ENCODE assay signal across 36 cellular contexts in genomic region chr3:25913179-25913578, GRCh38.
"Had no signal": no experiment of that assay in that cellular context is flagged by ENCODE, and none has a peak within 500 bp of the region (broad histone marks: within the 10 kb centered on the region; RNA-seq: fewer than 3 reads in every experiment).

No MANE protein-coding gene starts in this region.

- H3K27ac ChIP-seq: ascending aorta, cardiac muscle cell, VCaP had no signal

- H3K9me3 ChIP-seq: ascending aorta had no signal

- H3K36me3 ChIP-seq: ascending aorta, cardiac muscle cell had no signal

- H3K4me1 ChIP-seq: ascending aorta had no signal

- H3K27ac Mint-ChIP-seq: activated B cell treated with CpG ODN at 0.5 μM for 24 hours; activated CD4-positive, alpha-beta memory T cell treated with anti-CD3 and anti-CD28 coated beads, Interleukin-2, amount 10 ng/mL, durations not matched to agents 7 days and 5 days; activated CD4-positive, alpha-beta T cell treated with anti-CD3 and anti-CD28 coated beads, Interleukin-2, amount 10 ng/mL, durations not matched to agents 24 days and 14 days; activated CD8-positive, alpha-beta memory T cell treated with anti-CD3 and anti-CD28 coated beads, Interleukin-2, amount 10 ng/mL, durations not matched to agents 7 days and 5 days; activated CD8-positive, alpha-beta T cell treated with anti-CD3 and anti-CD28 coated beads, Interleukin-2, amount 10 ng/mL, durations not matched to agents 7 days and 5 days; activated naive CD4-positive, alpha-beta T cell treated with anti-CD3 and anti-CD28 coated beads, Interleukin-2, amount 10 ng/mL, durations not matched to agents 7 days and 5 days; activated naive CD4-positive, alpha-beta T cell treated with anti-CD3 and anti-CD28 coated beads, Interleukin-2, amount 50 U/mL, for 24 hours; activated naive CD8-positive, alpha-beta T cell; activated naive CD8-positive, alpha-beta T cell treated with anti-CD3 and anti-CD28 coated beads, Interleukin-2, amount 10 ng/mL, durations not matched to agents 7 days and 5 days; activated naive CD8-positive, alpha-beta T cell treated with anti-CD3 and anti-CD28 coated beads, Interleukin-2, amount 50 U/mL, for 24 hours; activated T-cell treated with anti-CD3 and anti-CD28 coated beads, Interleukin-2, amount 50 U/mL, for 24 hours; activated T-helper 2 cell treated with anti-CD3 and anti-CD28 coated beads, Interferon-gamma antibody, Interleukin-2, Interleukin-4, amounts not matched to agents 10 μg/mL and 5 μg/mL and 100 μg/mL, durations not matched to agents 14 hours and 24 hours and 36 hours; brain; T-cell; T-helper 2 cell treated with Interferon-gamma antibody and Interleukin-4, amounts not matched to agents 5 μg/mL and 100 μg/mL, for 36 hours had no signal

- H3K27me3 Mint-ChIP-seq: activated CD8-positive, alpha-beta memory T cell treated with anti-CD3 and anti-CD28 coated beads, Interleukin-2, amount 10 ng/mL, durations not matched to agents 7 days and 5 days; activated naive CD8-positive, alpha-beta T cell treated with anti-CD3 and anti-CD28 coated beads, Interleukin-2, amount 10 ng/mL, durations not matched to agents 7 days and 5 days had no signal

- ATAC-seq: activated CD8-positive, alpha-beta memory T cell treated with anti-CD3 and anti-CD28 coated beads, Interleukin-2, amount 10 ng/mL, durations not matched to agents 7 days and 5 days; activated CD8-positive, alpha-beta T cell treated with anti-CD3 and anti-CD28 coated beads, Interleukin-2, amount 10 ng/mL, durations not matched to agents 7 days and 5 days; activated naive CD8-positive, alpha-beta T cell treated with anti-CD3 and anti-CD28 coated beads, Interleukin-2, amount 50 U/mL, for 24 hours; T-cell had no signal

- H3K36me3 Mint-ChIP-seq: activated CD8-positive, alpha-beta memory T cell treated with anti-CD3 and anti-CD28 coated beads, Interleukin-2, amount 10 ng/mL, durations not matched to agents 7 days and 5 days; activated naive CD4-positive, alpha-beta T cell treated with anti-CD3 and anti-CD28 coated beads, Interleukin-2, amount 10 ng/mL, durations not matched to agents 7 days and 5 days; activated naive CD4-positive, alpha-beta T cell treated with anti-CD3 and anti-CD28 coated beads, Interleukin-2, amount 50 U/mL, for 24 hours; activated naive CD8-positive, alpha-beta T cell treated with anti-CD3 and anti-CD28 coated beads, Interleukin-2, amount 10 ng/mL, durations not matched to agents 7 days and 5 days; brain; T-cell had no signal

- H3K4me3 ChIP-seq: ascending aorta, cardiac muscle cell had no signal

- H3K27me3 ChIP-seq: ascending aorta, cardiac muscle cell had no signal

- FAIRE-seq: bronchial epithelial cell, TTC549 had no signal

- H3K4me3 Mint-ChIP-seq: activated B cell treated with CpG ODN at 0.5 μM for 24 hours; activated CD4-positive, alpha-beta memory T cell treated with anti-CD3 and anti-CD28 coated beads, Interleukin-2, amount 10 ng/mL, durations not matched to agents 7 days and 5 days; activated CD4-positive, alpha-beta T cell treated with anti-CD3 and anti-CD28 coated beads, Interleukin-2, amount 10 ng/mL, durations not matched to agents 24 days and 14 days; activated CD8-positive, alpha-beta memory T cell treated with anti-CD3 and anti-CD28 coated beads, Interleukin-2, amount 10 ng/mL, durations not matched to agents 7 days and 5 days; activated CD8-positive, alpha-beta T cell treated with anti-CD3 and anti-CD28 coated beads, Interleukin-2, amount 10 ng/mL, durations not matched to agents 7 days and 5 days; activated naive CD4-positive, alpha-beta T cell treated with anti-CD3 and anti-CD28 coated beads, Interleukin-2, amount 10 ng/mL, durations not matched to agents 7 days and 5 days; activated naive CD4-positive, alpha-beta T cell treated with anti-CD3 and anti-CD28 coated beads, Interleukin-2, amount 50 U/mL, for 24 hours; activated naive CD8-positive, alpha-beta T cell; activated naive CD8-positive, alpha-beta T cell treated with anti-CD3 and anti-CD28 coated beads, Interleukin-2, amount 10 ng/mL, durations not matched to agents 7 days and 5 days; activated naive CD8-positive, alpha-beta T cell treated with anti-CD3 and anti-CD28 coated beads, Interleukin-2, amount 50 U/mL, for 24 hours; activated T-cell treated with anti-CD3 and anti-CD28 coated beads, Interleukin-2, amount 50 U/mL, for 24 hours; brain; central memory CD8-positive, alpha-beta T cell; T-cell; T-helper 2 cell treated with Interferon-gamma antibody and Interleukin-4, amounts not matched to agents 5 μg/mL and 100 μg/mL, for 36 hours had no signal

- DNase-seq: activated B cell treated with CpG ODN at 0.5 μM for 24 hours; activated CD4-positive, alpha-beta memory T cell treated with anti-CD3 and anti-CD28 coated beads, Interleukin-2, amount 10 ng/mL, durations not matched to agents 7 days and 5 days; activated CD4-positive, alpha-beta T cell treated with anti-CD3 and anti-CD28 coated beads for 4 hours; activated CD4-positive, alpha-beta T cell treated with anti-CD3 and anti-CD28 coated beads, Interleukin-2, amount 10 ng/mL, durations not matched to agents 24 days and 14 days; activated CD4-positive, alpha-beta T cell treated with anti-CD3 and anti-CD28 coated beads, Interleukin-2, amount 50 U/mL, for 48 hours; activated CD4-positive, CD25-positive, alpha-beta regulatory T cell treated with anti-CD3 and anti-CD28 coated beads, Interleukin-2, amount 50 U/mL, for 72 hours; activated CD8-positive, alpha-beta memory T cell treated with anti-CD3 and anti-CD28 coated beads for 24 hours; activated CD8-positive, alpha-beta memory T cell treated with anti-CD3 and anti-CD28 coated beads, Interleukin-2, amount 10 ng/mL, durations not matched to agents 7 days and 5 days; activated CD8-positive, alpha-beta memory T cell treated with anti-CD3 and anti-CD28 coated beads, Interleukin-2, amount 50 U/mL, for 48 hours; activated CD8-positive, alpha-beta T cell treated with anti-CD3 and anti-CD28 coated beads, Interleukin-2, amount 10 ng/mL, durations not matched to agents 7 days and 5 days; activated effector memory CD4-positive, alpha-beta T cell treated with Interleukin-2 at 50 U/mL for 16 hours; activated gamma-delta T cell; activated naive CD4-positive, alpha-beta T cell treated with anti-CD3 and anti-CD28 coated beads, Interleukin-2, amount 10 ng/mL, durations not matched to agents 7 days and 5 days; activated naive CD4-positive, alpha-beta T cell treated with Interleukin-2 at 50 U/mL for 16 hours; activated naive CD8-positive, alpha-beta T cell treated with anti-CD3 and anti-CD28 coated beads, Interleukin-2, amount 10 ng/mL, durations not matched to agents 7 days and 5 days; activated naive CD8-positive, alpha-beta T cell treated with anti-CD3 and anti-CD28 coated beads, Interleukin-2, amount 50 U/mL, for 24 hours; activated T-cell treated with anti-CD3 and anti-CD28 coated beads, Interleukin-2, amount 50 U/mL, for 24 hours; activated T-cell treated with anti-CD3 and anti-CD28 coated beads, Interleukin-2, amount 50 U/mL, for 48 hours; amygdala; anterior cingulate cortex; caudate nucleus; cerebellar nuclear complex; T-cell; T-helper 2 cell; T-helper 9 cell had no signal

- H3K9me3 Mint-ChIP-seq: activated B cell treated with CpG ODN at 0.5 μM for 24 hours; activated CD4-positive, alpha-beta memory T cell treated with anti-CD3 and anti-CD28 coated beads, Interleukin-2, amount 10 ng/mL, durations not matched to agents 7 days and 5 days; activated CD4-positive, alpha-beta T cell treated with anti-CD3 and anti-CD28 coated beads, Interleukin-2, amount 10 ng/mL, durations not matched to agents 24 days and 14 days; activated naive CD4-positive, alpha-beta T cell treated with anti-CD3 and anti-CD28 coated beads, Interleukin-2, amount 10 ng/mL, durations not matched to agents 7 days and 5 days; activated naive CD4-positive, alpha-beta T cell treated with anti-CD3 and anti-CD28 coated beads, Interleukin-2, amount 50 U/mL, for 24 hours; activated naive CD8-positive, alpha-beta T cell treated with anti-CD3 and anti-CD28 coated beads, Interleukin-2, amount 10 ng/mL, durations not matched to agents 7 days and 5 days; activated naive CD8-positive, alpha-beta T cell treated with anti-CD3 and anti-CD28 coated beads, Interleukin-2, amount 50 U/mL, for 24 hours; activated T-cell treated with anti-CD3 and anti-CD28 coated beads, Interleukin-2, amount 50 U/mL, for 24 hours; activated T-helper 2 cell treated with anti-CD3 and anti-CD28 coated beads, Interferon-gamma antibody, Interleukin-2, Interleukin-4, amounts not matched to agents 10 μg/mL and 5 μg/mL and 100 μg/mL, durations not matched to agents 14 hours and 24 hours and 36 hours; T-cell; T-helper 2 cell treated with Interferon-gamma antibody and Interleukin-4, amounts not matched to agents 5 μg/mL and 100 μg/mL, for 36 hours had no signal

- H3K4me1 Mint-ChIP-seq: activated B cell treated with CpG ODN at 0.5 μM for 24 hours had no signal
